ENCODE assay signal across 19 cellular contexts in the genomic region with DNA sequence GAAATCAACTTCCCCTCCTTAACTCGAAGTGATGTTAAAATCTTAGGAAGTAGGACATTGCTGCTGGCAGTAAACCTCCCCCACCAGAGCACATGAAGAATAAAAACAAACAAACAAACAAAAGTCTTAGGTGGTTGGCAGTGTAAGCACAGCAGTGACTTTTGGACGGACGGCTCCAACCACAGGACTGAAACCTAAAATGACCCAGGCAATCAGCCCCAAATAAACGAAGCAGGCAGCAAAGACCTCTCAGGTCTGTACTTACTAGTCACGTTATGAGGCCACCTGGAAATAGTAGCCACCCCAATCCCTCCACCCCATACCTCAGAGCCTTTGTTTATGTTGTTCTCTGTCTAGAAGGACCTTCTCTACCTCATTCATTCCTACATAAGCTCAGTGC. TPM values are rescaled to one million over a fixed set of nuclear protein-coding genes. Genes with fewer than 3 reads are reported as not detected.
DNase-seq lines count a peak whose midpoint lies in the region; ATAC-seq and TF ChIP-seq lines count a peak whose summit lies in the region.
"Had no signal": no experiment of that assay in that cellular context is flagged by ENCODE, and none has a peak within 500 bp of the region (broad histone marks: within the 10 kb centered on the region; RNA-seq: fewer than 3 reads in every experiment).

No MANE protein-coding gene starts in this region.

- no TSS peak for BruUV-seq in Caco-2 (replicated peaks; lab: Mats Ljungman, UMichigan)

- H3K27ac Mint-ChIP-seq in Caco-2 (ENCODE audit: unreplicated experiment) (peak overlapping the region; percentile 35), IgD-negative memory B cell (peak overlapping the region; percentile 59 to 97 (median 93))
- H3K27ac Mint-ChIP-seq: activated naive CD8-positive, alpha-beta T cell treated with anti-CD3 and anti-CD28 coated beads, Interleukin-2, amount 10 ng/mL, durations not matched to agents 7 days and 5 days; CD8-positive, alpha-beta T cell; neural progenitor cell had no signal

- H3K9me3 Mint-ChIP-seq in Caco-2 (ENCODE audit: unreplicated experiment) (no peaks in the 10 kb centered on the region), IgD-negative memory B cell (peaks cover 0 to 3% (median 0%) of the 10 kb centered on the region in 3 donors)
- H3K9me3 Mint-ChIP-seq: activated naive CD8-positive, alpha-beta T cell treated with anti-CD3 and anti-CD28 coated beads, Interleukin-2, amount 10 ng/mL, durations not matched to agents 7 days and 5 days; CD8-positive, alpha-beta T cell; neural progenitor cell had no signal

- H3K4me1 ChIP-seq in Caco-2: peaks cover 63% of the 10 kb centered on the region
- H3K4me1 ChIP-seq in right lobe of liver: peaks cover 0 to 45% (median 25%) of the 10 kb centered on the region in 4 donors
- peaks cover 2 to 92% (median 44%) of the 10 kb centered on the region in 6 donors for H3K4me1 ChIP-seq in spleen

- H3K36me3 ChIP-seq in Caco-2 (ENCODE audit: control insufficient read depth, insufficient read depth, low read length): no peaks in the 10 kb centered on the region
- H3K36me3 ChIP-seq in right lobe of liver: no peaks in the 10 kb centered on the region
- no peaks in the 10 kb centered on the region for H3K36me3 ChIP-seq in spleen
- H3K36me3 ChIP-seq: neural progenitor cell, thyroid gland had no signal

- no peak overlapping the region for H3K4me3 ChIP-seq in Caco-2 (ENCODE audit: low read depth, low read length)
- H3K4me3 ChIP-seq in right lobe of liver: peak overlapping the region in 1 of 3 donors; percentile 13
- H3K4me3 ChIP-seq in spleen: no peak overlapping the region
- H3K4me3 ChIP-seq: neural progenitor cell, thyroid gland had no signal

- CTCF ChIA-PET in Caco-2 (lab: Charles Lee): no interaction called here

- DNase-seq in Caco-2: no peak
- DNase-seq in right lobe of liver: peak in 1 of 3 donors; percentile 71
- DNase-seq in spleen: no peak
- no peak for DNase-seq in NCI-H1417 (lab: John Stamatoyannopoulos, UW)
- DNase-seq: activated CD4-positive, CD25-positive, alpha-beta regulatory T cell; activated naive CD8-positive, alpha-beta T cell treated with anti-CD3 and anti-CD28 coated beads, Interleukin-2, amount 10 ng/mL, durations not matched to agents 7 days and 5 days; CD8-positive, alpha-beta T cell; dermis blood vessel endothelial cell; DMS79 treated with DMSO at 0.1 percent for 48 hours; foreskin melanocyte; NCI-H2171; PC-3; thyroid gland had no signal

- 29% methylated on average over 3 of the region's 5 CpGs for WGBS in right lobe of liver (ENCODE audit: insufficient coverage, low coverage, low lambda C conversion rate, missing lambda C conversion rate)
- 71 to 80% (median 73%) methylated on average over 5 of the region's 5 CpGs for WGBS in spleen, 5 donors

- ATAC-seq in GM19395 (IDR thresholded peaks at IDR 0.05; ENCODE audit: unreplicated experiment): peak; percentile 29
- peak; percentile 37 to 63 (median 56) for ATAC-seq in right lobe of liver
- no peak for ATAC-seq in HG03139 (IDR thresholded peaks at IDR 0.05; ENCODE audit: unreplicated experiment)
- ATAC-seq in HG02840 (IDR thresholded peaks at IDR 0.05; ENCODE audit: low FRiP score, unreplicated experiment): no peak
- ATAC-seq: CD8-positive, alpha-beta T cell; PC-3 had no signal

- no peaks in the 10 kb centered on the region for H3K9me3 ChIP-seq in Caco-2
- H3K9me3 ChIP-seq in right lobe of liver: no peaks in the 10 kb centered on the region
- no peaks in the 10 kb centered on the region for H3K9me3 ChIP-seq in spleen
- H3K9me3 ChIP-seq: thyroid gland had no signal

- no peaks in the 10 kb centered on the region for H3K27me3 Mint-ChIP-seq in Caco-2 (ENCODE audit: insufficient read depth, unreplicated experiment)
- H3K27me3 Mint-ChIP-seq in IgD-negative memory B cell: peaks cover 9% of the 10 kb centered on the region

- peak overlapping the region; percentile 21 to 87 (median 69) for H3K27ac ChIP-seq in right lobe of liver
- H3K27ac ChIP-seq in spleen: no peak overlapping the region
- H3K27ac ChIP-seq: epithelial cell of prostate, neural progenitor cell, thyroid gland had no signal

- H3K4me3 Mint-ChIP-seq in Caco-2 (ENCODE audit: unreplicated experiment) (no peak overlapping the region), IgD-negative memory B cell (peak overlapping the region in 3 of 4 donors; percentile 5 to 81 (median 76))
- H3K4me3 Mint-ChIP-seq: activated naive CD8-positive, alpha-beta T cell treated with anti-CD3 and anti-CD28 coated beads, Interleukin-2, amount 10 ng/mL, durations not matched to agents 7 days and 5 days; CD8-positive, alpha-beta T cell; neural progenitor cell had no signal

- TF ChIP-seq POLR2A in right lobe of liver (IDR thresholded peaks at IDR 0.05) (no peak), spleen (IDR thresholded peaks at IDR 0.05) (no peak)

- no peaks in the 10 kb centered on the region for H3K27me3 ChIP-seq in Caco-2 (replicated peaks; ENCODE audit: control insufficient read depth, insufficient read depth, low read length)
- H3K27me3 ChIP-seq in right lobe of liver: no peaks in the 10 kb centered on the region
- H3K27me3 ChIP-seq in spleen (replicated peaks in 1 of 7): no peaks in the 10 kb centered on the region
- H3K27me3 ChIP-seq: neural progenitor cell, thyroid gland had no signal

- intact Hi-C loops in Caco-2 (cut with micrococcal nuclease; ENCODE audit: unreplicated experiment): no loop called here
- intact Hi-C loops in right lobe of liver (cut with DNase I): no loop called here
- intact Hi-C loops in spleen (cut with DNase I; ENCODE audit: low total_unique reads): no loop called here

- POLR2A ChIA-PET in Caco-2 (lab: Charles Lee): interaction anchor here (1.3 kb wide), 1 partner anchor 33 kb away, joined by 10 read pairs; a partner anchor contains a TSS

- TF ChIP-seq CTCF in Caco-2 (IDR thresholded peaks at IDR 0.05; ENCODE audit: insufficient read depth in 1 of 2, low read depth in 1 of 2, low read length in 1 of 2, severe bottlenecking in 1 of 2, unreplicated experiment in 1 of 2) (no peak), right lobe of liver (IDR thresholded peaks at IDR 0.05) (no peak), spleen (IDR thresholded peaks at IDR 0.05 in 8 of 11, conservative IDR thresholded peaks at IDR 0.05 in 3 of 11) (no peak)

- H3K36me3 Mint-ChIP-seq in Caco-2 (ENCODE audit: insufficient read depth, unreplicated experiment): no peaks in the 10 kb centered on the region
- no peaks in the 10 kb centered on the region for H3K36me3 Mint-ChIP-seq in IgD-negative memory B cell
- H3K36me3 Mint-ChIP-seq: activated naive CD8-positive, alpha-beta T cell treated with anti-CD3 and anti-CD28 coated beads, Interleukin-2, amount 10 ng/mL, durations not matched to agents 7 days and 5 days; CD8-positive, alpha-beta T cell; neural progenitor cell had no signal

- H3K4me1 Mint-ChIP-seq in Caco-2 (ENCODE audit: low read depth, unreplicated experiment) (peaks cover 72% of the 10 kb centered on the region), IgD-negative memory B cell (peaks cover 61 to 79% (median 75%) of the 10 kb centered on the region in 3 donors)

RNA-seq across cellular contexts. Expression of a gene that starts 33.5 kb away (rescaled TPM):
- 123 and 128 TPM in 2 replicates for total RNA-seq in Caco-2 (2022)
- 8.5 TPM for polyA plus RNA-seq in IgD-negative memory B cell
- total RNA-seq in right lobe of liver: 10 to 100 TPM; 12.9 to 40.3 (median 23.4) TPM
- total RNA-seq in spleen: 10 to 100 TPM; 38.2 to 59.6 (median 40.3) TPM
- polyA plus RNA-seq in spleen: 10 to 100 TPM; 17.7 to 19.7 (median 19.6) TPM
- total RNA-seq: activated naive CD8-positive, alpha-beta T cell treated with anti-CD3 and anti-CD28 coated beads, Interleukin-2, amount 10 ng/mL, durations not matched to agents 7 days and 5 days had no signal

Comparison
In these comparisons a context has a peak if more than half of its experiments do, and no peak if none do; other contexts are left out.
1. ATAC-seq: peak in GM19395 (single experiment) and right lobe of liver (4 of 4); none in HG03139 (single experiment) and HG02840 (single experiment).
2. H3K27ac ChIP-seq: peak in right lobe of liver (3 of 3); none in spleen (0 of 8).